ENCODE assay signal across 1 cellular context in the genomic region with DNA sequence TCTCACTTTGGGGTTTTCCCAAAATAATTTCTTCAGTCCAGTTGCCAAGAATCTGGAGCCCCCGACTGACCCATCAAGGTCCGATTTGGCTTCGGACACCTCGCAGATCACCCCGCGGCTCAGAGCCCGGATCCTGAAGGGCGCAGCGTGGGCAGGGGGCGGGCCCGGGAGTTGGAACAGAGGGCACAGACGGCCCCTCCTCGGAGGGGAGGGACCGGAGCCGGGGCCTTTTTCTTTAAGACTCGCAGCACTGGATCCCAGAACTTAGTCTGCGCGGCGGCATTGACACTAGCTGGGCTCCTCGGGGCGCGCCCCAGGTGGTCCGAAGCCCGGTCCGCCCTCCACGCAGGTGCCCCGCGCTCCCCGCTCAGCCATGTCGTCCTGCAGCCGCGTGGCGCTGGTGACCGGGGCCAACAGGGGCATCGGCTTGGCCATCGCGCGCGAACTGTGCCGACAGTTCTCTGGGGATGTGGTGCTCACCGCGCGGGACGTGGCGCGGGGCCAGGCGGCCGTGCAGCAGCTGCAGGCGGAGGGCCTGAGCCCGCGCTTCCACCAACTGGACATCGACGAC.
A peak's percentile ranks its signal among the peaks of the same experiment; 100 is the strongest.
TF ChIP-seq lines count a peak whose summit lies in the region.

A gene (plus strand): TSS at position 260 of the 571 bp plus-strand sequence. CDS start 114 bp downstream, at position 374.

TF ChIP-seq in HEK293, 187 proteins besides CTCF, POLR2A, EP300 and RAD21 (continued from another document and continues in another):
- TF ChIP-seq, protein P1, sequence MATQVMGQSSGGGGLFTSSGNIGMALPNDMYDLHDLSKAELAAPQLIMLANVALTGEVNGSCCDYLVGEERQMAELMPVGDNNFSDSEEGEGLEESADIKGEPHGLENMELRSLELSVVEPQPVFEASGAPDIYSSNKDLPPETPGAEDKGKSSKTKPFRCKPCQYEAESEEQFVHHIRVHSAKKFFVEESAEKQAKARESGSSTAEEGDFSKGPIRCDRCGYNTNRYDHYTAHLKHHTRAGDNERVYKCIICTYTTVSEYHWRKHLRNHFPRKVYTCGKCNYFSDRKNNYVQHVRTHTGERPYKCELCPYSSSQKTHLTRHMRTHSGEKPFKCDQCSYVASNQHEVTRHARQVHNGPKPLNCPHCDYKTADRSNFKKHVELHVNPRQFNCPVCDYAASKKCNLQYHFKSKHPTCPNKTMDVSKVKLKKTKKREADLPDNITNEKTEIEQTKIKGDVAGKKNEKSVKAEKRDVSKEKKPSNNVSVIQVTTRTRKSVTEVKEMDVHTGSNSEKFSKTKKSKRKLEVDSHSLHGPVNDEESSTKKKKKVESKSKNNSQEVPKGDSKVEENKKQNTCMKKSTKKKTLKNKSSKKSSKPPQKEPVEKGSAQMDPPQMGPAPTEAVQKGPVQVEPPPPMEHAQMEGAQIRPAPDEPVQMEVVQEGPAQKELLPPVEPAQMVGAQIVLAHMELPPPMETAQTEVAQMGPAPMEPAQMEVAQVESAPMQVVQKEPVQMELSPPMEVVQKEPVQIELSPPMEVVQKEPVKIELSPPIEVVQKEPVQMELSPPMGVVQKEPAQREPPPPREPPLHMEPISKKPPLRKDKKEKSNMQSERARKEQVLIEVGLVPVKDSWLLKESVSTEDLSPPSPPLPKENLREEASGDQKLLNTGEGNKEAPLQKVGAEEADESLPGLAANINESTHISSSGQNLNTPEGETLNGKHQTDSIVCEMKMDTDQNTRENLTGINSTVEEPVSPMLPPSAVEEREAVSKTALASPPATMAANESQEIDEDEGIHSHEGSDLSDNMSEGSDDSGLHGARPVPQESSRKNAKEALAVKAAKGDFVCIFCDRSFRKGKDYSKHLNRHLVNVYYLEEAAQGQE (tag by site-specific recombination; IDR thresholded peaks at IDR 0.05), result no peak
- TF ChIP-seq PRDM1 (tag by site-specific recombination; IDR thresholded peaks at IDR 0.05) (no peak), OSR2 (tag by site-specific recombination; IDR thresholded peaks at IDR 0.05) (no peak), ZNF837 (tag by site-specific recombination; IDR thresholded peaks at IDR 0.05) (no peak; the same call in 1 of the 2 replicates), MYNN (tag by site-specific recombination; IDR thresholded peaks at IDR 0.05; ENCODE audit: borderline replicate concordance) (no peak), ZNF404 (tag by site-specific recombination; IDR thresholded peaks at IDR 0.05) (no peak), HOXC10 (CRISPR knock-in tag; IDR thresholded peaks at IDR 0.05) (no peak), GLI4 (tag by site-specific recombination; IDR thresholded peaks at IDR 0.05) (peak; percentile 82; the same call in 1 of the 2 replicates), ZNF146 (tag by site-specific recombination; IDR thresholded peaks at IDR 0.05) (no peak; the same call in 1 of the 2 replicates), ZNF544 (tag by site-specific recombination; IDR thresholded peaks at IDR 0.05) (no peak), ZNF202 (tag by site-specific recombination; IDR thresholded peaks at IDR 0.05; ENCODE audit: borderline replicate concordance) (no peak), ZNF677 (tag by site-specific recombination; IDR thresholded peaks at IDR 0.05) (no peak), BCL11A (tag by site-specific recombination; IDR thresholded peaks at IDR 0.05; ENCODE audit: low read depth) (no peak), ZNF521 (tag by site-specific recombination; IDR thresholded peaks at IDR 0.05) (no peak), OVOL3 (tag by site-specific recombination; IDR thresholded peaks at IDR 0.05) (no peak; the same call in 1 of the 2 replicates), ZBTB17 (tag by site-specific recombination; IDR thresholded peaks at IDR 0.05) (peak; percentile 56), ZNF2 (tag by site-specific recombination; IDR thresholded peaks at IDR 0.05) (0 out of 2 replicates have a peak, but pooled peaks have one; percentile 33), WT1 (tag by site-specific recombination; IDR thresholded peaks at IDR 0.05) (no peak; the same call in 1 of the 2 replicates), ZNF24 (tag by site-specific recombination; IDR thresholded peaks at IDR 0.05) (peak; percentile 46; the same call in 1 of the 2 replicates), ZBTB48 (tag by site-specific recombination; IDR thresholded peaks at IDR 0.05) (peak; percentile 79; the same call in 1 of the 2 replicates), SALL2 (tag by site-specific recombination; IDR thresholded peaks at IDR 0.05; ENCODE audit: borderline replicate concordance) (no peak; the same call in 1 of the 2 replicates), ZNF311 (tag by site-specific recombination; IDR thresholded peaks at IDR 0.05; ENCODE audit: borderline replicate concordance) (no peak), ZBTB8A (tag by site-specific recombination; IDR thresholded peaks at IDR 0.05) (peak; percentile 95), ZNF791 (tag by site-specific recombination; IDR thresholded peaks at IDR 0.05) (no peak), ZNF670 (tag by site-specific recombination; IDR thresholded peaks at IDR 0.05; ENCODE audit: low read depth) (no peak), SP7 (tag by site-specific recombination; IDR thresholded peaks at IDR 0.05) (peak; percentile 63; the same call in 1 of the 2 replicates), ZNF514 (tag by site-specific recombination; IDR thresholded peaks at IDR 0.05) (no peak), ZEB2 (tag by site-specific recombination; IDR thresholded peaks at IDR 0.05) (no peak), KLF10 (tag by site-specific recombination; IDR thresholded peaks at IDR 0.05) (no peak)
- TF ChIP-seq, protein P2, sequence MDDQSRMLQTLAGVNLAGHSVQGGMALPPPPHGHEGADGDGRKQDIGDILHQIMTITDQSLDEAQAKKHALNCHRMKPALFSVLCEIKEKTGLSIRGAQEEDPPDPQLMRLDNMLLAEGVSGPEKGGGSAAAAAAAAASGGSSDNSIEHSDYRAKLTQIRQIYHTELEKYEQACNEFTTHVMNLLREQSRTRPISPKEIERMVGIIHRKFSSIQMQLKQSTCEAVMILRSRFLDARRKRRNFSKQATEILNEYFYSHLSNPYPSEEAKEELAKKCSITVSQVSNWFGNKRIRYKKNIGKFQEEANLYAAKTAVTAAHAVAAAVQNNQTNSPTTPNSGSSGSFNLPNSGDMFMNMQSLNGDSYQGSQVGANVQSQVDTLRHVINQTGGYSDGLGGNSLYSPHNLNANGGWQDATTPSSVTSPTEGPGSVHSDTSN (CRISPR knock-in tag; IDR thresholded peaks at IDR 0.05), result 0 out of 2 replicates have a peak, but pooled peaks have one; percentile 24
- TF ChIP-seq, protein P3, sequence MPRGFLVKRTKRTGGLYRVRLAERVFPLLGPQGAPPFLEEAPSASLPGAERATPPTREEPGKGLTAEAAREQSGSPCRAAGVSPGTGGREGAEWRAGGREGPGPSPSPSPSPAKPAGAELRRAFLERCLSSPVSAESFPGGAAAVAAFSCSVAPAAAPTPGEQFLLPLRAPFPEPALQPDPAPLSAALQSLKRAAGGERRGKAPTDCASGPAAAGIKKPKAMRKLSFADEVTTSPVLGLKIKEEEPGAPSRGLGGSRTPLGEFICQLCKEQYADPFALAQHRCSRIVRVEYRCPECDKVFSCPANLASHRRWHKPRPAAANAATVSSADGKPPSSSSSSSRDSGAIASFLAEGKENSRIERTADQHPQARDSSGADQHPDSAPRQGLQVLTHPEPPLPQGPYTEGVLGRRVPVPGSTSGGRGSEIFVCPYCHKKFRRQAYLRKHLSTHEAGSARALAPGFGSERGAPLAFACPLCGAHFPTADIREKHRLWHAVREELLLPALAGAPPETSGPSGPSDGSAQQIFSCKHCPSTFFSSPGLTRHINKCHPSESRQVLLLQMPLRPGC (tag by site-specific recombination; IDR thresholded peaks at IDR 0.05), result peak; percentile 46; the same call in 1 of the 2 replicates
- TF ChIP-seq, protein P4, sequence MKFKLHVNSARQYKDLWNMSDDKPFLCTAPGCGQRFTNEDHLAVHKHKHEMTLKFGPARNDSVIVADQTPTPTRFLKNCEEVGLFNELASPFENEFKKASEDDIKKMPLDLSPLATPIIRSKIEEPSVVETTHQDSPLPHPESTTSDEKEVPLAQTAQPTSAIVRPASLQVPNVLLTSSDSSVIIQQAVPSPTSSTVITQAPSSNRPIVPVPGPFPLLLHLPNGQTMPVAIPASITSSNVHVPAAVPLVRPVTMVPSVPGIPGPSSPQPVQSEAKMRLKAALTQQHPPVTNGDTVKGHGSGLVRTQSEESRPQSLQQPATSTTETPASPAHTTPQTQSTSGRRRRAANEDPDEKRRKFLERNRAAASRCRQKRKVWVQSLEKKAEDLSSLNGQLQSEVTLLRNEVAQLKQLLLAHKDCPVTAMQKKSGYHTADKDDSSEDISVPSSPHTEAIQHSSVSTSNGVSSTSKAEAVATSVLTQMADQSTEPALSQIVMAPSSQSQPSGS (tag by site-specific recombination; IDR thresholded peaks at IDR 0.05; ENCODE audit: low read depth), result no peak
- TF ChIP-seq, protein P5, sequence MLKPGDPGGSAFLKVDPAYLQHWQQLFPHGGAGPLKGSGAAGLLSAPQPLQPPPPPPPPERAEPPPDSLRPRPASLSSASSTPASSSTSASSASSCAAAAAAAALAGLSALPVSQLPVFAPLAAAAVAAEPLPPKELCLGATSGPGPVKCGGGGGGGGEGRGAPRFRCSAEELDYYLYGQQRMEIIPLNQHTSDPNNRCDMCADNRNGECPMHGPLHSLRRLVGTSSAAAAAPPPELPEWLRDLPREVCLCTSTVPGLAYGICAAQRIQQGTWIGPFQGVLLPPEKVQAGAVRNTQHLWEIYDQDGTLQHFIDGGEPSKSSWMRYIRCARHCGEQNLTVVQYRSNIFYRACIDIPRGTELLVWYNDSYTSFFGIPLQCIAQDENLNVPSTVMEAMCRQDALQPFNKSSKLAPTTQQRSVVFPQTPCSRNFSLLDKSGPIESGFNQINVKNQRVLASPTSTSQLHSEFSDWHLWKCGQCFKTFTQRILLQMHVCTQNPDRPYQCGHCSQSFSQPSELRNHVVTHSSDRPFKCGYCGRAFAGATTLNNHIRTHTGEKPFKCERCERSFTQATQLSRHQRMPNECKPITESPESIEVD (tag by site-specific recombination; IDR thresholded peaks at IDR 0.05), result no peak
- TF ChIP-seq, protein P6, sequence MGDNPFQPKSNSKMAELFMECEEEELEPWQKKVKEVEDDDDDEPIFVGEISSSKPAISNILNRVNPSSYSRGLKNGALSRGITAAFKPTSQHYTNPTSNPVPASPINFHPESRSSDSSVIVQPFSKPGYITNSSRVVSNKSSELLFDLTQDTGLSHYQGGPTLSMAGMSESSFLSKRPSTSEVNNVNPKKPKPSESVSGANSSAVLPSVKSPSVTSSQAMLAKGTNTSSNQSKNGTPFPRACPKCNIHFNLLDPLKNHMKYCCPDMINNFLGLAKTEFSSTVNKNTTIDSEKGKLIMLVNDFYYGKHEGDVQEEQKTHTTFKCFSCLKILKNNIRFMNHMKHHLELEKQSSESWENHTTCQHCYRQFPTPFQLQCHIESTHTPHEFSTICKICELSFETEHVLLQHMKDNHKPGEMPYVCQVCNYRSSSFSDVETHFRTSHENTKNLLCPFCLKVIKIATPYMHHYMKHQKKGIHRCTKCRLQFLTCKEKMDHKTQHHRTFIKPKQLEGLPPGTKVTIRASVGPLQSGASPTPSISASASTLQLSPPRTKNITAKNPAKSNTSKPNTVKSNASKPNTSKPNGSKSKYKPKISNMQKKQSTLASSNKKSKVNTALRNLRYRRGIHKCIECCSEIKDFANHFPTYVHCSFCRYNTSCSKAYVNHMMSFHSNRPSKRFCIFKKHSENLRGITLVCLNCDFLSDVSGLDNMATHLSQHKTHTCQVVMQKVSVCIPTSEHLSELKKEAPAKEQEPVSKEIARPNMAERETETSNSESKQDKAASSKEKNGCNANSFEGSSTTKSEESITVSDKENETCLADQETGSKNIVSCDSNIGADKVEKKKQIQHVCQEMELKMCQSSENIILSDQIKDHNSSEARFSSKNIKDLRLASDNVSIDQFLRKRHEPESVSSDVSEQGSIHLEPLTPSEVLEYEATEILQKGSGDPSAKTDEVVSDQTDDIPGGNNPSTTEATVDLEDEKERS (tag by site-specific recombination; IDR thresholded peaks at IDR 0.05), result no peak
- TF ChIP-seq, protein P7, sequence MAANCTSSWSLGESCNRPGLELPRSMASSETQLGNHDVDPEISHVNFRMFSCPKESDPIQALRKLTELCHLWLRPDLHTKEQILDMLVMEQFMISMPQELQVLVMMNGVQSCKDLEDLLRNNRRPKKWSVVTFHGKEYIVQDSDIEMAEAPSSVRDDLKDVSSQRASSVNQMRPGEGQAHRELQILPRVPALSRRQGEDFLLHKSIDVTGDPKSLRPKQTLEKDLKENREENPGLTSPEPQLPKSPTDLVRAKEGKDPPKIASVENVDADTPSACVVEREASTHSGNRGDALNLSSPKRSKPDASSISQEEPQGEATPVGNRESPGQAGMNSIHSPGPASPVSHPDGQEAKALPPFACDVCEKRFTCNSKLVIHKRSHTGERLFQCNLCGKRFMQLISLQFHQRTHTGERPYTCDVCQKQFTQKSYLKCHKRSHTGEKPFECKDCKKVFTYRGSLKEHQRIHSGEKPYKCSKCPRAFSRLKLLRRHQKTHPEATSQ (tag by site-specific recombination; IDR thresholded peaks at IDR 0.05), result 0 out of 2 replicates have a peak, but pooled peaks have one; percentile 89
- TF ChIP-seq, protein P8, sequence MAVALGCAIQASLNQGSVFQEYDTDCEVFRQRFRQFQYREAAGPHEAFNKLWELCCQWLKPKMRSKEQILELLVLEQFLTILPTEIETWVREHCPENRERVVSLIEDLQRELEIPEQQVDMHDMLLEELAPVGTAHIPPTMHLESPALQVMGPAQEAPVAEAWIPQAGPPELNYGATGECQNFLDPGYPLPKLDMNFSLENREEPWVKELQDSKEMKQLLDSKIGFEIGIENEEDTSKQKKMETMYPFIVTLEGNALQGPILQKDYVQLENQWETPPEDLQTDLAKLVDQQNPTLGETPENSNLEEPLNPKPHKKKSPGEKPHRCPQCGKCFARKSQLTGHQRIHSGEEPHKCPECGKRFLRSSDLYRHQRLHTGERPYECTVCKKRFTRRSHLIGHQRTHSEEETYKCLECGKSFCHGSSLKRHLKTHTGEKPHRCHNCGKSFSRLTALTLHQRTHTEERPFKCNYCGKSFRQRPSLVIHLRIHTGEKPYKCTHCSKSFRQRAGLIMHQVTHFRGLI (tag by site-specific recombination; IDR thresholded peaks at IDR 0.05), result no peak
- TF ChIP-seq, protein P9, sequence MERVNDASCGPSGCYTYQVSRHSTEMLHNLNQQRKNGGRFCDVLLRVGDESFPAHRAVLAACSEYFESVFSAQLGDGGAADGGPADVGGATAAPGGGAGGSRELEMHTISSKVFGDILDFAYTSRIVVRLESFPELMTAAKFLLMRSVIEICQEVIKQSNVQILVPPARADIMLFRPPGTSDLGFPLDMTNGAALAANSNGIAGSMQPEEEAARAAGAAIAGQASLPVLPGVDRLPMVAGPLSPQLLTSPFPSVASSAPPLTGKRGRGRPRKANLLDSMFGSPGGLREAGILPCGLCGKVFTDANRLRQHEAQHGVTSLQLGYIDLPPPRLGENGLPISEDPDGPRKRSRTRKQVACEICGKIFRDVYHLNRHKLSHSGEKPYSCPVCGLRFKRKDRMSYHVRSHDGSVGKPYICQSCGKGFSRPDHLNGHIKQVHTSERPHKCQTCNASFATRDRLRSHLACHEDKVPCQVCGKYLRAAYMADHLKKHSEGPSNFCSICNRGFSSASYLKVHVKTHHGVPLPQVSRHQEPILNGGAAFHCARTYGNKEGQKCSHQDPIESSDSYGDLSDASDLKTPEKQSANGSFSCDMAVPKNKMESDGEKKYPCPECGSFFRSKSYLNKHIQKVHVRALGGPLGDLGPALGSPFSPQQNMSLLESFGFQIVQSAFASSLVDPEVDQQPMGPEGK (tag by site-specific recombination; IDR thresholded peaks at IDR 0.05), result no peak
- TF ChIP-seq, protein P10, sequence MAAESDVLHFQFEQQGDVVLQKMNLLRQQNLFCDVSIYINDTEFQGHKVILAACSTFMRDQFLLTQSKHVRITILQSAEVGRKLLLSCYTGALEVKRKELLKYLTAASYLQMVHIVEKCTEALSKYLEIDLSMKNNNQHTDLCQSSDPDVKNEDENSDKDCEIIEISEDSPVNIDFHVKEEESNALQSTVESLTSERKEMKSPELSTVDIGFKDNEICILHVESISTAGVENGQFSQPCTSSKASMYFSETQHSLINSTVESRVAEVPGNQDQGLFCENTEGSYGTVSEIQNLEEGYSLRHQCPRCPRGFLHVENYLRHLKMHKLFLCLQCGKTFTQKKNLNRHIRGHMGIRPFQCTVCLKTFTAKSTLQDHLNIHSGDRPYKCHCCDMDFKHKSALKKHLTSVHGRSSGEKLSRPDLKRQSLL (tag by site-specific recombination; IDR thresholded peaks at IDR 0.05), result no peak
